Comparison of ENCODE assay signal across 8 cellular contexts in the genomic region with DNA sequence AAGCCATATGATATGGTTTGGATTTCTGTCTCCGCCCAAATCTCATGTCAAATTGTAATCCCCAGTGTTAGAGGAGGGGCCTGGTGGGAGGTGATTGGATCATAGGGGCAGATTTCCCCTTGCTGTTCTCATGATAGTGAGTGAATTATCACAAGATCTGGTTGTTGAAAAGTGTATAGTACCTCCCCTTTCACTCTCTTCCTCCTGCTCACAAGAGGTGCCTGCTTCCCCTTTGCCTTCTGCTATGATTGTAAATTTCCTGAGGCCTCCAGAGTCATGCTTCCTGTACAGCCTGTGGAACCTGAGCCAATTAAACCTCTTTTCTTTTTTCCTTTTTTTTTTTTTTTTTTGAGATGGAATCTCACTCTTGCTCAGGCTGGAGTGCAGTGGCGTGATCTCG. TPM values are rescaled to one million over a fixed set of nuclear protein-coding genes. Genes with fewer than 3 reads are reported as not detected.
DNase-seq lines count a peak whose midpoint lies in the region; ATAC-seq, FAIRE-seq and TF ChIP-seq lines count a peak whose summit lies in the region.
"Not testable (repeated sequence)": the region's sequence is repeated elsewhere in the genome, so short reads cannot be mapped to it uniquely, and the experiment has no call there.

No MANE protein-coding gene starts in this region.

- CTCF ChIA-PET in K562 (lab: Yijun Ruan, JAX; ENCODE audit: low intra/inter-chr PET ratio) = not testable (repeated sequence)

- POLR2A ChIA-PET in K562 (lab: Yijun Ruan, JAX) = not testable (repeated sequence)

- BruUV-seq in K562 (replicated peaks; lab: Mats Ljungman, UMichigan) = not testable (repeated sequence)

- intact Hi-C loops in CD14-positive monocyte (cut with micrococcal nuclease); K562 (cut with micrococcal nuclease); right lobe of liver (cut with DNase I): not testable (repeated sequence)

- not testable (repeated sequence) for H3K27me3 Mint-ChIP-seq in CD14-positive monocyte (ENCODE audit: low read depth in 3 of 3)

- not testable (repeated sequence) for H3K36me3 ChIP-seq in K562 (ENCODE audit: control insufficient read depth, insufficient read depth, low read length); right lobe of liver

- H3K79me2 ChIP-seq in K562 (ENCODE audit: control insufficient read depth, insufficient read depth, low read length) = not testable (repeated sequence)

- H3K9me3 ChIP-seq in K562 (replicated peaks; ENCODE audit: control insufficient read depth, insufficient read depth, low read depth, low read length); right lobe of liver: not testable (repeated sequence)

- peak overlapping the region; percentile 5 to 88 (median 72) for H3K27ac Mint-ChIP-seq in CD14-positive monocyte

- WGBS in K562 (ENCODE audit: insufficient coverage, low coverage, missing lambda C conversion rate) = 15% methylated on average over 3 of the region's 3 CpGs
- WGBS in right lobe of liver (ENCODE audit: insufficient coverage, low coverage, low lambda C conversion rate, missing lambda C conversion rate) = 58% methylated on average over 3 of the region's 3 CpGs

- FAIRE-seq in K562 (lab: Jason Lieb, UNC) = not testable (repeated sequence)

- not testable (repeated sequence) for H3K9ac ChIP-seq in K562 (ENCODE audit: insufficient read depth in 1 of 2, low read depth in 2 of 2, low read length in 2 of 2)

- peak overlapping the region in 1 of 2 donors; percentile 70 for H3K4me3 Mint-ChIP-seq in CD14-positive monocyte

- H3K4me3 ChIP-seq in K562, right lobe of liver: not testable (repeated sequence)

- not testable (repeated sequence) for TF ChIP-seq POLR2A in K562 (conservative IDR thresholded peaks at IDR 0.05); right lobe of liver (IDR thresholded peaks at IDR 0.05)

- not testable (repeated sequence) for H2AFZ ChIP-seq in K562 (ENCODE audit: low read depth, low read length)

- H3K36me3 Mint-ChIP-seq in CD14-positive monocyte = not testable (repeated sequence)

- in situ Hi-C loops in K562 (cut with MboI) = not testable (repeated sequence)

- DNase-seq in CD14-positive monocyte (ENCODE audit: low spot score) = peak; percentile 68
- DNase-seq in GF-D8 (lab: John Stamatoyannopoulos, UW) = peak; percentile 54
- DNase-seq in M059J (ENCODE audit: low read depth) = peak; percentile 42
- DNase-seq in NOMO-1 (lab: John Stamatoyannopoulos, UW; ENCODE audit: unreplicated experiment in 2 of 2) = peak; percentile 30 to 42
- DNase-seq in SKM-1 (lab: John Stamatoyannopoulos, UW; ENCODE audit: unreplicated experiment) = peak; percentile 27
- not testable (repeated sequence) for DNase-seq in K562 (ENCODE audit: extremely low read depth in 1 of 4, low spot score in 3 of 4); epithelial cell of prostate (ENCODE audit: low read depth, low spot score); right lobe of liver

- not testable (repeated sequence) for H3K4me2 ChIP-seq in K562 (ENCODE audit: insufficient read depth, low read length)

- H3K27ac ChIP-seq in K562 (ENCODE audit: extremely low read depth, low read depth, low read length); right lobe of liver: not testable (repeated sequence)
- peak overlapping the region; percentile 6 for H3K27ac ChIP-seq in epithelial cell of prostate

- not testable (repeated sequence) for TF ChIP-seq CTCF in CD14-positive monocyte (IDR thresholded peaks at IDR 0.05); K562 (IDR thresholded peaks at IDR 0.05 in 2 of 3, conservative IDR thresholded peaks at IDR 0.05 in 1 of 3; ENCODE audit: insufficient read depth in 2 of 3, low read depth in 1 of 3, low read length in 3 of 3); right lobe of liver (IDR thresholded peaks at IDR 0.05)

- H3K4me1 ChIP-seq in K562 (replicated peaks in 1 of 2; ENCODE audit: control insufficient read depth in 2 of 2, insufficient read depth in 2 of 2, low read length in 2 of 2); right lobe of liver: not testable (repeated sequence)

- not testable (repeated sequence) for ATAC-seq in K562
- ATAC-seq in right lobe of liver = peak in 3 of 4 donors; percentile 35 to 65 (median 39)

- not testable (repeated sequence) for H3K9me1 ChIP-seq in K562 (ENCODE audit: control insufficient read depth, insufficient read depth, low read length)

- not testable (repeated sequence) for H4K20me1 ChIP-seq in K562 (replicated peaks; ENCODE audit: control insufficient read depth, insufficient read depth, low read length)

- TF ChIP-seq RAD21 in K562 (CRISPR knock-in tag; conservative IDR thresholded peaks at IDR 0.05 in 1 of 2, IDR thresholded peaks at IDR 0.05 in 1 of 2) = not testable (repeated sequence)

- not testable (repeated sequence) for H3K4me1 Mint-ChIP-seq in CD14-positive monocyte

- TF ChIP-seq EP300 in K562 (IDR thresholded peaks at IDR 0.05; ENCODE audit: low read length) = not testable (repeated sequence)

- H3K9me3 Mint-ChIP-seq in CD14-positive monocyte = not testable (repeated sequence)

- not testable (repeated sequence) for H3K27me3 ChIP-seq in K562 (ENCODE audit: control insufficient read depth in 2 of 2, insufficient read depth in 2 of 2, low read length in 2 of 2); right lobe of liver

TF ChIP-seq in K562, 482 proteins besides CTCF, POLR2A, EP300 and RAD21:
- TF ChIP-seq ZNF766 (CRISPR knock-in tag; conservative IDR thresholded peaks at IDR 0.05) = peak; percentile 99
- peak; percentile 61; the same call in 1 of the 2 replicates for TF ChIP-seq SOX6 (IDR thresholded peaks at IDR 0.05)
- TF ChIP-seq ATF1 (CRISPR knock-in tag; IDR thresholded peaks at IDR 0.05) = not testable (repeated sequence)
- 0 out of 2 replicates have a peak, but pooled peaks have one; percentile 12 for TF ChIP-seq ATF1 (tag; IDR thresholded peaks at IDR 0.05)
- peak; percentile 49; the same call in 1 of the 2 replicates for TF ChIP-seq ZNF384 (IDR thresholded peaks at IDR 0.05; ENCODE audit: low read depth, low read length)

RNA-seq across cellular contexts. Expression of gene ZNF684, which starts 43.4 kb away (rescaled TPM):
- polyA plus RNA-seq in CD14-positive monocyte (1 to 10 TPM; 2.3 to 3.5 TPM), K562 (2011; rRNA removed) (5.2 and 5.5 TPM in 2 replicates), K562 (2014; fragmentation: Illumina TruSeq; extraction: Trizol) (5.3 and 6.0 TPM in 2 replicates), K562 (2014; fragmentation: Nextera tagmentation; extraction: Ambion mirVana) (1 to 10 TPM; 5.3 to 6.1 TPM), K562 (2014; rRNA removed) (5.1 and 5.3 TPM in 2 replicates)
- 6.6 and 7.4 TPM in 2 replicates for total RNA-seq in M059J (2014; rRNA removed; shearing (Covaris generic))
- 8.1 and 18.7 TPM in 2 replicates for total RNA-seq in K562 (2011; cell fraction: chromatin; rRNA removed; ENCODE audit: low replicate concordance)
- total RNA-seq in K562 (2011; cell fraction: nucleolus; rRNA removed) = 5.8 and 6.6 TPM in 2 replicates
- 6.8 and 11.0 TPM in 2 replicates for total RNA-seq in K562 (2011; cell fraction: nucleoplasm; rRNA removed)
- total RNA-seq in K562 (2014; rRNA removed) (4.6 and 5.4 TPM in 2 replicates), K562 (2014; rRNA removed; fragmentation: Illumina TruSeq; extraction: Trizol) (6.7 and 7.8 TPM in 2 replicates), K562 (2015; rRNA removed; fragmentation: Illumina TruSeq; extraction: Trizol) (7.1 and 8.8 TPM in 2 replicates), K562 (2021) (4.3 and 4.8 TPM in 2 replicates), right lobe of liver (10 to 100 TPM in 2 of 6 experiments, 1 to 10 TPM in 4; 6.0 to 11.0 (median 8.6) TPM)
- 1.4 and 2.2 TPM in 2 replicates for polyA plus RNA-seq in K562 (2011; cell fraction: cytosol; rRNA removed)
- polyA plus RNA-seq in K562 (2011; cell fraction: nucleus; rRNA removed) = 5.3 and 8.2 TPM in 2 replicates
- 4.3 and 4.7 TPM in 2 replicates for polyA plus RNA-seq in K562 (2012)
- polyA minus RNA-seq in K562 (2011; rRNA and poly(A)+ RNA removed) = 8.0 and 8.5 TPM in 2 replicates
- polyA minus RNA-seq in K562 (2011; cell fraction: cytosol; rRNA and poly(A)+ RNA removed) = 2.0 and 2.4 TPM in 2 replicates
- polyA minus RNA-seq in K562 (2011; cell fraction: nucleus; rRNA and poly(A)+ RNA removed) = 1.9 and 6.1 TPM in 2 replicates
